ENCODE assay signal across 24 cellular contexts in genomic region chr22:18012528-18012927, GRCh38. TPM values are rescaled to one million over a fixed set of nuclear protein-coding genes. Genes with fewer than 3 reads are reported as not detected.
DNase-seq lines count a peak whose midpoint lies in the region; ATAC-seq and TF ChIP-seq lines count a peak whose summit lies in the region.
"Had no signal": no experiment of that assay in that cellular context is flagged by ENCODE, and none has a peak within 500 bp of the region (broad histone marks: within the 10 kb centered on the region; RNA-seq: fewer than 3 reads in every experiment).

No MANE protein-coding gene starts in this region.

- ATAC-seq in foreskin keratinocyte (peak; percentile 83), gastrocnemius medialis (peak; percentile 54 to 64), gastroesophageal sphincter (no peak)
- ATAC-seq: activated CD4-positive, CD25-positive, alpha-beta regulatory T cell treated with anti-CD3 and anti-CD28 coated beads, Interleukin-2, amount 50 U/mL, for 24 hours; activated T-helper 17 cell treated with anti-CD3 and anti-CD28 coated beads, Interleukin-2, amount 50 U/mL, for 72 hours; effector memory CD8-positive, alpha-beta T cell; GM12878; lower lobe of right lung; naive thymus-derived CD4-positive, alpha-beta T cell had no signal

- H3K79me2 ChIP-seq in SK-N-SH (ENCODE audit: insufficient read depth) = no peaks in the 10 kb centered on the region
- H3K79me2 ChIP-seq: parathyroid adenoma had no signal

- TF ChIP-seq CTCF in SK-N-SH (IDR thresholded peaks at IDR 0.05) (no peak), foreskin keratinocyte (conservative IDR thresholded peaks at IDR 0.05) (no peak), gastrocnemius medialis (IDR thresholded peaks at IDR 0.05 in 4 of 5, conservative IDR thresholded peaks at IDR 0.05 in 1 of 5) (no peak), gastroesophageal sphincter (IDR thresholded peaks at IDR 0.05) (no peak), GM13977 (IDR thresholded peaks at IDR 0.05; ENCODE audit: extremely low read depth, insufficient read depth, missing control alignments) (no peak), WERI-Rb-1 (IDR thresholded peaks at IDR 0.05; ENCODE audit: low read depth, low read length) (no peak)

- TF ChIP-seq RAD21 in SK-N-SH (IDR thresholded peaks at IDR 0.05; ENCODE audit: low read length) = no peak

- no peak overlapping the region for H2AFZ ChIP-seq in SK-N-SH (ENCODE audit: low read depth)
- H2AFZ ChIP-seq: parathyroid adenoma had no signal

- H3K9me3 ChIP-seq in SK-N-SH (no peaks in the 10 kb centered on the region), gastrocnemius medialis (no peaks in the 10 kb centered on the region), gastroesophageal sphincter (no peaks in the 10 kb centered on the region), WERI-Rb-1 (ENCODE audit: severe bottlenecking) (no peaks in the 10 kb centered on the region)
- H3K9me3 ChIP-seq: BE2C, lower lobe of right lung had no signal

- no peaks in the 10 kb centered on the region for H3K27me3 ChIP-seq in SK-N-SH (ENCODE audit: insufficient read depth)
- no peaks in the 10 kb centered on the region for H3K27me3 ChIP-seq in foreskin keratinocyte
- H3K27me3 ChIP-seq in gastrocnemius medialis = no peaks in the 10 kb centered on the region
- no peaks in the 10 kb centered on the region for H3K27me3 ChIP-seq in gastroesophageal sphincter
- no peaks in the 10 kb centered on the region for H3K27me3 ChIP-seq in WERI-Rb-1 (ENCODE audit: insufficient read depth, low read depth, severe bottlenecking)
- H3K27me3 ChIP-seq: BE2C had no signal

- H3F3A ChIP-seq in SK-N-SH (replicated peaks; ENCODE audit: insufficient read depth) = peaks cover 4% of the 10 kb centered on the region

- in situ Hi-C loops in gastrocnemius medialis (cut with MboI; ENCODE audit: low sequenced_read_pairs in 4 of 4) (loop anchor here in 1 of 4 donors (10.0 kb wide), 1 partner anchor 52 kb away; no protein-coding TSS in a partner anchor), GM13977 (cut with MboI; ENCODE audit: low pct_unique_long_range_greater_than_20kb, low sequenced_read_pairs, unreplicated experiment) (no loop called here)

- intact Hi-C loops in gastrocnemius medialis (cut with DNase I; ENCODE audit: low total_unique reads) = no loop called here

- TF ChIP-seq POLR2A in gastrocnemius medialis (IDR thresholded peaks at IDR 0.05) = no peak
- TF ChIP-seq POLR2A in gastroesophageal sphincter (IDR thresholded peaks at IDR 0.05) = no peak

- no peak overlapping the region for H3K4me2 ChIP-seq in SK-N-SH

- H3K9ac ChIP-seq in SK-N-SH = no peak overlapping the region
- H3K9ac ChIP-seq: parathyroid adenoma had no signal

- TF ChIP-seq EP300 in SK-N-SH (IDR thresholded peaks at IDR 0.05; ENCODE audit: borderline replicate concordance in 1 of 2, low read depth in 1 of 2, low read length in 1 of 2) (no peak), gastroesophageal sphincter (IDR thresholded peaks at IDR 0.05) (no peak)

- POLR2A ChIA-PET in SK-N-SH (lab: Yijun Ruan, JAX) = no interaction called here

- peaks cover 0 to 7% of the 10 kb centered on the region in 2 experiments; a peak in 1 of 4 replicates for H3K4me1 ChIP-seq in SK-N-SH (ENCODE audit: control insufficient read depth in 1 of 2, insufficient read depth in 2 of 2, low read depth in 1 of 2, low read length in 1 of 2)
- H3K4me1 ChIP-seq in foreskin keratinocyte = peaks cover 15% of the 10 kb centered on the region
- H3K4me1 ChIP-seq in gastrocnemius medialis = peaks cover 0 to 2% of the 10 kb centered on the region in 2 donors
- no peaks in the 10 kb centered on the region for H3K4me1 ChIP-seq in gastroesophageal sphincter
- H3K4me1 ChIP-seq: BE2C, lower lobe of right lung, parathyroid adenoma had no signal

- no peaks in the 10 kb centered on the region for H4K20me1 ChIP-seq in SK-N-SH (ENCODE audit: insufficient read depth)

- H3K36me3 ChIP-seq in SK-N-SH (replicated peaks in 1 of 2; ENCODE audit: control insufficient read depth in 1 of 2, insufficient read depth in 2 of 2, low read length in 1 of 2) (no peaks in the 10 kb centered on the region), gastrocnemius medialis (no peaks in the 10 kb centered on the region), gastroesophageal sphincter (no peaks in the 10 kb centered on the region), WERI-Rb-1 (no peaks in the 10 kb centered on the region)
- H3K36me3 ChIP-seq: BE2C, lower lobe of right lung had no signal

- no peaks in the 10 kb centered on the region for H3K9me2 ChIP-seq in SK-N-SH

- DNase-seq in HK-2 (ENCODE audit: unreplicated experiment) (peak; percentile 44), SK-N-SH (no peak), foreskin keratinocyte (peak; percentile 75 to 93), gastrocnemius medialis (no peak), GM13977 (ENCODE audit: low spot score) (no peak), WERI-Rb-1 (no peak)
- DNase-seq: amniotic stem cell; BE2C; cerebellar nuclear complex; effector memory CD8-positive, alpha-beta T cell; GDM1; lower lobe of right lung; naive thymus-derived CD4-positive, alpha-beta T cell; NCI-H2029; NCI-H510A; Right ventricle myocardium superior; stimulated activated CD4-positive, alpha-beta T cell treated with anti-CD3 and anti-CD28 coated beads, Interleukin-4, amount 100 ng/mL, for 4 hours; stimulated activated CD8-positive, alpha-beta memory T cell treated with anti-CD3 and anti-CD28 coated beads, Interleukin-4, amount 100 ng/mL, for 48 hours; substantia nigra had no signal

- WGBS in SK-N-SH (ENCODE audit: low lambda C conversion rate) = 50% methylated on average over 2 of the region's 5 CpGs
- 100% methylated on average over 1 of the region's 5 CpGs for WGBS in gastroesophageal sphincter (ENCODE audit: low coverage in 1 of 2), 2 donors

- H3K27ac ChIP-seq in SK-N-SH (ENCODE audit: low read depth in 2 of 2, low read length in 1 of 2) = no peak overlapping the region
- H3K27ac ChIP-seq in foreskin keratinocyte = no peak overlapping the region
- H3K27ac ChIP-seq in gastrocnemius medialis = no peak overlapping the region
- H3K27ac ChIP-seq in gastroesophageal sphincter = no peak overlapping the region
- H3K27ac ChIP-seq in WERI-Rb-1 = no peak overlapping the region
- H3K27ac ChIP-seq: lower lobe of right lung, parathyroid adenoma had no signal

- H3K4me3 ChIP-seq in SK-N-SH (ENCODE audit: low read depth in 2 of 2, low read length in 1 of 2) (no peak overlapping the region), gastrocnemius medialis (no peak overlapping the region), gastroesophageal sphincter (no peak overlapping the region), WERI-Rb-1 (ENCODE audit: low read depth, low read length) (no peak overlapping the region)
- H3K4me3 ChIP-seq: GM12878, lower lobe of right lung had no signal

- CTCF ChIA-PET in SK-N-SH (lab: Yijun Ruan, JAX) = interaction anchor here (0.9 to 2.0 kb wide), 6 partner anchors 9 to 182 kb away, joined by 3 to 7 read pairs (median 5); partner anchors contain the start of gene MICAL3

TF ChIP-seq in SK-N-SH, 30 proteins besides CTCF, POLR2A, EP300 and RAD21:
- TF ChIP-seq FOSL2 (IDR thresholded peaks at IDR 0.05; ENCODE audit: borderline replicate concordance, low read depth) (peak; percentile 42; the same call in 1 of the 2 replicates), USF2 (IDR thresholded peaks at IDR 0.05; ENCODE audit: borderline replicate concordance, low read depth, low read length) (no peak)

RNA-seq across cellular contexts. Expression of gene MICAL3, which starts 11.8 kb away (rescaled TPM):
- polyA plus RNA-seq in SK-N-SH (2012; rRNA removed) (50.9 and 83.1 TPM in 2 replicates), foreskin keratinocyte (5.3 and 7.0 TPM in 2 replicates)
- 35.5 and 39.3 TPM in 2 replicates for polyA plus RNA-seq in SK-N-SH (2012; cell fraction: cytosol; rRNA removed)
- polyA plus RNA-seq in SK-N-SH (2012; cell fraction: nucleus; rRNA removed) = 293 and 319 TPM in 2 replicates
- total RNA-seq in foreskin keratinocyte (59.6 and 68.0 TPM in 2 replicates), gastrocnemius medialis (1 to 10 TPM; 6.0 to 9.8 (median 8.1) TPM), gastroesophageal sphincter (100 to 1,000 TPM in 1 of 4 donors, 10 to 100 TPM in 3; 37.3 to 120 (median 51.5) TPM)

Comparison
In these comparisons a context has a peak if more than half of its experiments do, and no peak if none do; other contexts are left out.
1. DNase-seq: peak in HK-2 (single experiment) and foreskin keratinocyte (2 of 2); none in SK-N-SH (single experiment), gastrocnemius medialis (0 of 2), GM13977 (single experiment) and WERI-Rb-1 (single experiment).